ENCODE assay signal across 9 cellular contexts in the genomic region with DNA sequence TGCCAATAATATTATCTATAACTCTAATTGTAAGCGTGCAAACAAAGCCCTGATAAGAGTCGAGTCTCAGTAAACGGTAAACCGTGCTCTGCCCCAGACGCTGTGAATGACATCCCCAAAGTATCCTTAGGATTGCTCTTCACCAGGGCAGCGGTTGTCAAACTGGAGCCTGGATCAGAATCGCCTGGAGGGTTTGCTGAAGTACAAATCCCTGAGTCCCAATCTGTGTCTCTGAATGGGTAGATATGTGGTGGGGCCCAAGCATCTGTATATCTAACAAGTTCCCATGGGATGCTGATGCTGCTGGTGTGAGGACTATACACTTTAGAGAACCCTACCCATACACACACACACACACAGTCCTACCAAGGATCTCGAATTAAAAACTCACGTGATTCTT. TPM values are rescaled to one million over a fixed set of nuclear protein-coding genes. Genes with fewer than 3 reads are reported as not detected.
A peak's percentile ranks its signal among the peaks of the same experiment; 100 is the strongest.
DNase-seq lines count a peak whose midpoint lies in the region; ATAC-seq and TF ChIP-seq lines count a peak whose summit lies in the region.
"Had no signal": no experiment of that assay in that cellular context is flagged by ENCODE, and none has a peak within 500 bp of the region (broad histone marks: within the 10 kb centered on the region; RNA-seq: fewer than 3 reads in every experiment).

No MANE protein-coding gene starts in this region.

- no peak overlapping the region for H3K4me3 ChIP-seq in right lobe of liver
- peak overlapping the region in 1 of 4 donors; percentile 86 for H3K4me3 ChIP-seq in upper lobe of left lung

- peaks cover 35% of the 10 kb centered on the region for H3K4me1 Mint-ChIP-seq in activated naive CD4-positive, alpha-beta T cell treated with anti-CD3 and anti-CD28 coated beads, Interleukin-2, amount 10 ng/mL, durations not matched to agents 7 days and 5 days
- peaks cover 17% of the 10 kb centered on the region for H3K4me1 Mint-ChIP-seq in activated CD8-positive, alpha-beta T cell treated with anti-CD3 and anti-CD28 coated beads for 36 hours (ENCODE audit: low read depth)

- H3K4me1 ChIP-seq in right lobe of liver (peaks cover 0 to 20% (median 4%) of the 10 kb centered on the region in 4 donors), upper lobe of left lung (peaks cover 8 to 45% (median 17%) of the 10 kb centered on the region in 4 donors)

- 24% methylated on average over 7 of the region's 9 CpGs for WGBS in right lobe of liver (ENCODE audit: insufficient coverage, low coverage, low lambda C conversion rate, missing lambda C conversion rate)
- WGBS in upper lobe of left lung, 2 donors: 40 to 47% methylated on average over 9 of the region's 9 CpGs

- intact Hi-C loops in activated CD8-positive, alpha-beta T cell treated with anti-CD3 and anti-CD28 coated beads for 36 hours (cut with micrococcal nuclease): no loop called here
- intact Hi-C loops in right lobe of liver (cut with DNase I): loop anchor here in 1 of 2 donors (5.0 kb wide), 1 partner anchor 238 kb away; no protein-coding TSS in a partner anchor

- CTCF ChIA-PET in activated naive CD4-positive, alpha-beta T cell treated with anti-CD3 and anti-CD28 coated beads, Interleukin-2, amount 10 ng/mL, durations not matched to agents 7 days and 5 days (lab: Charles Lee): interaction anchor here (0.6 to 1.5 kb wide), 3 partner anchors 188 to 291 kb away, joined by 3 to 5 read pairs (median 4); no protein-coding TSS in a partner anchor
- CTCF ChIA-PET in activated CD8-positive, alpha-beta T cell treated with anti-CD3 and anti-CD28 coated beads for 36 hours (lab: Charles Lee): interaction anchor here (0.6 to 1.7 kb wide), 2 partner anchors 288 to 289 kb away, joined by 3 to 4 read pairs; no protein-coding TSS in a partner anchor

- TF ChIP-seq EP300 in upper lobe of left lung (IDR thresholded peaks at IDR 0.05): no peak

- no peak for ATAC-seq in activated naive CD4-positive, alpha-beta T cell treated with anti-CD3 and anti-CD28 coated beads, Interleukin-2, amount 50 U/mL, for 72 hours
- ATAC-seq in activated CD8-positive, alpha-beta T cell treated with anti-CD3 and anti-CD28 coated beads for 36 hours: no peak
- no peak for ATAC-seq in right lobe of liver
- no peak for ATAC-seq in upper lobe of left lung (ENCODE audit: low FRiP score in 2 of 2)
- ATAC-seq in HG03457 (IDR thresholded peaks at IDR 0.05; ENCODE audit: unreplicated experiment): no peak

- peaks cover 57% of the 10 kb centered on the region for H3K27me3 Mint-ChIP-seq in activated naive CD4-positive, alpha-beta T cell treated with anti-CD3 and anti-CD28 coated beads, Interleukin-2, amount 10 ng/mL, durations not matched to agents 7 days and 5 days
- H3K27me3 Mint-ChIP-seq in activated CD8-positive, alpha-beta T cell treated with anti-CD3 and anti-CD28 coated beads for 36 hours: peaks cover 50% of the 10 kb centered on the region

- H3K9me3 Mint-ChIP-seq in activated naive CD4-positive, alpha-beta T cell treated with anti-CD3 and anti-CD28 coated beads, Interleukin-2, amount 10 ng/mL, durations not matched to agents 7 days and 5 days: no peaks in the 10 kb centered on the region
- H3K9me3 Mint-ChIP-seq in activated naive CD4-positive, alpha-beta T cell treated with anti-CD3 and anti-CD28 coated beads, Interleukin-2, amount 50 U/mL, for 72 hours: peaks cover 0 to 4% of the 10 kb centered on the region in 2 donors
- no peaks in the 10 kb centered on the region for H3K9me3 Mint-ChIP-seq in activated CD8-positive, alpha-beta T cell treated with anti-CD3 and anti-CD28 coated beads for 36 hours

- H3K36me3 Mint-ChIP-seq in activated naive CD4-positive, alpha-beta T cell treated with anti-CD3 and anti-CD28 coated beads, Interleukin-2, amount 10 ng/mL, durations not matched to agents 7 days and 5 days: no peaks in the 10 kb centered on the region
- H3K36me3 Mint-ChIP-seq in activated naive CD4-positive, alpha-beta T cell treated with anti-CD3 and anti-CD28 coated beads, Interleukin-2, amount 50 U/mL, for 72 hours: peaks cover 12 to 13% of the 10 kb centered on the region in 2 donors
- H3K36me3 Mint-ChIP-seq in activated CD8-positive, alpha-beta T cell treated with anti-CD3 and anti-CD28 coated beads for 36 hours (ENCODE audit: low read depth): no peaks in the 10 kb centered on the region

- POLR2A ChIA-PET in activated CD8-positive, alpha-beta T cell treated with anti-CD3 and anti-CD28 coated beads for 36 hours (lab: Charles Lee): interaction anchor here (1.1 kb wide), 1 partner anchor 44 kb away, joined by 3 read pairs; no protein-coding TSS in a partner anchor

- DNase-seq in activated naive CD4-positive, alpha-beta T cell treated with anti-CD3 and anti-CD28 coated beads, Interleukin-2, amount 10 ng/mL, durations not matched to agents 7 days and 5 days: no peak
- DNase-seq in activated naive CD4-positive, alpha-beta T cell treated with anti-CD3 and anti-CD28 coated beads, Interleukin-2, amount 50 U/mL, for 72 hours (ENCODE audit: low spot score in 2 of 2): no peak
- no peak for DNase-seq in activated CD8-positive, alpha-beta T cell treated with anti-CD3 and anti-CD28 coated beads for 36 hours
- no peak for DNase-seq in right lobe of liver
- DNase-seq in upper lobe of left lung: no peak
- DNase-seq in 8988T: no peak
- no peak for DNase-seq in NCI-H187 treated with DMSO at 0.1 percent for 48 hours (lab: John Stamatoyannopoulos, UW)

- H3K27ac Mint-ChIP-seq in activated naive CD4-positive, alpha-beta T cell treated with anti-CD3 and anti-CD28 coated beads, Interleukin-2, amount 10 ng/mL, durations not matched to agents 7 days and 5 days: no peak overlapping the region
- H3K27ac Mint-ChIP-seq in activated naive CD4-positive, alpha-beta T cell treated with anti-CD3 and anti-CD28 coated beads, Interleukin-2, amount 50 U/mL, for 72 hours: no peak overlapping the region
- H3K27ac Mint-ChIP-seq in activated CD8-positive, alpha-beta T cell treated with anti-CD3 and anti-CD28 coated beads for 36 hours: no peak overlapping the region

- H3K27me3 ChIP-seq in right lobe of liver (no peaks in the 10 kb centered on the region), upper lobe of left lung (peaks cover 0 to 4% (median 0%) of the 10 kb centered on the region in 4 donors)

- peak overlapping the region; percentile 49 for H3K4me3 Mint-ChIP-seq in activated naive CD4-positive, alpha-beta T cell treated with anti-CD3 and anti-CD28 coated beads, Interleukin-2, amount 10 ng/mL, durations not matched to agents 7 days and 5 days
- H3K4me3 Mint-ChIP-seq in activated CD8-positive, alpha-beta T cell treated with anti-CD3 and anti-CD28 coated beads for 36 hours: peak overlapping the region; percentile 35

- H3K9me3 ChIP-seq in right lobe of liver: no peaks in the 10 kb centered on the region
- no peaks in the 10 kb centered on the region for H3K9me3 ChIP-seq in upper lobe of left lung

- TF ChIP-seq POLR2A in right lobe of liver (IDR thresholded peaks at IDR 0.05) (no peak), upper lobe of left lung (IDR thresholded peaks at IDR 0.05) (no peak)

- H3K27ac ChIP-seq in right lobe of liver (peak overlapping the region in 2 of 3 donors; percentile 25 to 78), upper lobe of left lung (peak overlapping the region in 3 of 4 donors; percentile 78 to 91 (median 90))

- no peaks in the 10 kb centered on the region for H3K36me3 ChIP-seq in right lobe of liver
- H3K36me3 ChIP-seq in upper lobe of left lung: no peaks in the 10 kb centered on the region

- no peak for TF ChIP-seq CTCF in activated CD8-positive, alpha-beta T cell treated with anti-CD3 and anti-CD28 coated beads for 36 hours (IDR thresholded peaks at IDR 0.05)
- TF ChIP-seq CTCF in right lobe of liver (IDR thresholded peaks at IDR 0.05) (no peak), upper lobe of left lung (IDR thresholded peaks at IDR 0.05) (no peak)

RNA-seq across cellular contexts. Expression of a gene that starts 0.8 kb away (rescaled TPM):
- total RNA-seq in activated naive CD4-positive, alpha-beta T cell treated with anti-CD3 and anti-CD28 coated beads, Interleukin-2, amount 50 U/mL, for 72 hours: 1 to 10 TPM; 1.6 to 6.1 TPM
- 1 to 10 TPM in 1 of 2 experiments, under 1 TPM in 1; 0.89 to 2.3 TPM for total RNA-seq in activated CD8-positive, alpha-beta T cell treated with anti-CD3 and anti-CD28 coated beads for 36 hours
- total RNA-seq in right lobe of liver (10 to 100 TPM; 14.1 to 27.9 (median 25.1) TPM), upper lobe of left lung (100 to 1,000 TPM in 4 of 6 donors, 10 to 100 TPM in 2; 69.5 to 168 (median 102) TPM)

RNA-seq across cellular contexts. Expression of a gene that starts 41.6 kb away (rescaled TPM):
- 1 to 10 TPM; 1.5 to 4.0 TPM for total RNA-seq in activated naive CD4-positive, alpha-beta T cell treated with anti-CD3 and anti-CD28 coated beads, Interleukin-2, amount 50 U/mL, for 72 hours
- total RNA-seq in activated CD8-positive, alpha-beta T cell treated with anti-CD3 and anti-CD28 coated beads for 36 hours: 1 to 10 TPM; 2.5 to 3.0 TPM
- total RNA-seq in right lobe of liver: 1 to 10 TPM in 3 of 6 experiments, under 1 TPM in 2, not detected in 1; 0.44 to 8.7 (median 1.6) TPM
- 10 to 100 TPM in 1 of 6 donors, 1 to 10 TPM in 5; 2.4 to 10.8 (median 7.3) TPM for total RNA-seq in upper lobe of left lung
- total RNA-seq: HT1080 had no signal
